ENCODE assay signal across 24 cellular contexts in the genomic region with DNA sequence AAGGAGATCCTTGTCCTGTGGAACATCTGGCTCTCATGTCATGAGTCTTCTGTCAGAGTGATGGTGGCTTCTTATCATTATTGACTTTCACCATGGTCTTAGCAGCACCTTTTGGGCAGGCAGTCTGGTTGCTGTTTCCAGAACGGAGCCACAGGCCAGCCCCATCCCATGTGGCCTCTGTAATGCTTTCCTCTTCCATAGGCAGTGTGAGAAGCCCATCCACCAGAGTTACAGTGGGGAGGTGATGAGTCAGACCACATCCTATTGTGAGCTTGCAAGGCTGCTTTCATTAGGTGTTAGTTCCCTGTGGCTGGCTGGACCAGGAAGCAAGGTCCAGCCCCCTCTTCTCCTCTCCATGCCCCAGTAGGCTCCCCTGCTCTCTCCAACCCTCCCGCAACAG. TPM values are rescaled to one million over a fixed set of nuclear protein-coding genes. Genes with fewer than 3 reads are reported as not detected.
DNase-seq lines count a peak whose midpoint lies in the region; ATAC-seq and TF ChIP-seq lines count a peak whose summit lies in the region.
"Had no signal": no experiment of that assay in that cellular context is flagged by ENCODE, and none has a peak within 500 bp of the region (broad histone marks: within the 10 kb centered on the region; RNA-seq: fewer than 3 reads in every experiment).

No MANE protein-coding gene starts in this region.

- H3K27ac ChIP-seq in mammary epithelial cell (ENCODE audit: insufficient read depth, low read depth, low read length) (no peak overlapping the region), breast epithelium (no peak overlapping the region)
- H3K27ac ChIP-seq: KMS-11, neutrophil, Peyer's patch, right atrium auricular region had no signal

- DNase-seq in mammary epithelial cell (peak; percentile 39), breast epithelium (ENCODE audit: low spot score in 2 of 2) (no peak), SKM-1 treated with dmso at 0.1 percent for 144 hours (lab: John Stamatoyannopoulos, UW; ENCODE audit: unreplicated experiment) (peak; percentile 75), glomerular visceral epithelial cell (ENCODE audit: extremely low spot score) (peak; percentile 40), chondrocyte (ENCODE audit: low spot score) (no peak), middle frontal gyrus (ENCODE audit: extremely low spot score, low spot score) (no peak), NCI-H128 (lab: John Stamatoyannopoulos, UW; ENCODE audit: unreplicated experiment) (no peak)
- DNase-seq: ACHN; activated CD4-positive, alpha-beta T cell treated with anti-CD3 and anti-CD28 coated beads for 1 hour; activated CD8-positive, alpha-beta memory T cell treated with anti-CD3 and anti-CD28 coated beads for 24 hours; CD8-positive, alpha-beta T cell; NCI-H1048; NCI-H2081 treated with DMSO at 0.1 percent for 48 hours; NCI-H82; Peyer's patch; SK-N-SH had no signal

- no peaks in the 10 kb centered on the region for H3K36me3 Mint-ChIP-seq in stimulated activated memory B cell treated with anti-CD40 and anti-IgM and Interleukin-4, amounts not matched to agents 10 μg/mL and 1 μg/mL and 100 μg/mL, for 72 hours
- no peaks in the 10 kb centered on the region for H3K36me3 Mint-ChIP-seq in chondrocyte (ENCODE audit: low read depth)
- H3K36me3 Mint-ChIP-seq: activated naive CD4-positive, alpha-beta T cell treated with anti-CD3 and anti-CD28 coated beads, Interleukin-2, amount 50 U/mL, for 72 hours; CD8-positive, alpha-beta T cell had no signal

- dilution Hi-C loops in mammary epithelial cell (cut with HindIII; ENCODE audit: low sequenced_read_pairs) = no loop called here

- no peaks in the 10 kb centered on the region for H3K9me3 Mint-ChIP-seq in stimulated activated memory B cell treated with anti-CD40 and anti-IgM and Interleukin-4, amounts not matched to agents 10 μg/mL and 1 μg/mL and 100 μg/mL, for 72 hours
- no peaks in the 10 kb centered on the region for H3K9me3 Mint-ChIP-seq in chondrocyte (ENCODE audit: low read depth)
- H3K9me3 Mint-ChIP-seq: activated naive CD4-positive, alpha-beta T cell treated with anti-CD3 and anti-CD28 coated beads, Interleukin-2, amount 50 U/mL, for 72 hours; CD8-positive, alpha-beta T cell had no signal

- H3K4me3 Mint-ChIP-seq in stimulated activated memory B cell treated with anti-CD40 and anti-IgM and Interleukin-4, amounts not matched to agents 10 μg/mL and 1 μg/mL and 100 μg/mL, for 72 hours = no peak overlapping the region
- H3K4me3 Mint-ChIP-seq in chondrocyte (ENCODE audit: unreplicated experiment) = no peak overlapping the region
- H3K4me3 Mint-ChIP-seq: CD8-positive, alpha-beta T cell had no signal

- no peak overlapping the region for H3K27ac Mint-ChIP-seq in stimulated activated memory B cell treated with anti-CD40 and anti-IgM and Interleukin-4, amounts not matched to agents 10 μg/mL and 1 μg/mL and 100 μg/mL, for 72 hours
- no peak overlapping the region for H3K27ac Mint-ChIP-seq in chondrocyte (ENCODE audit: unreplicated experiment)
- H3K27ac Mint-ChIP-seq: activated naive CD4-positive, alpha-beta T cell treated with anti-CD3 and anti-CD28 coated beads, Interleukin-2, amount 50 U/mL, for 72 hours; CD8-positive, alpha-beta T cell had no signal

- BruUV-seq in mammary epithelial cell (replicated peaks; lab: Mats Ljungman, UMichigan) = no TSS peak

- ATAC-seq in stimulated activated memory B cell treated with anti-CD40 and anti-IgM and Interleukin-4, amounts not matched to agents 10 μg/mL and 1 μg/mL and 100 μg/mL, for 72 hours = peak; percentile 36
- ATAC-seq: activated naive CD4-positive, alpha-beta T cell treated with anti-CD3 and anti-CD28 coated beads, Interleukin-2, amount 50 U/mL, for 72 hours; CD8-positive, alpha-beta T cell; left lobe of liver had no signal

- no peaks in the 10 kb centered on the region for H3K36me3 ChIP-seq in mammary epithelial cell (ENCODE audit: insufficient read depth, low read length)
- no peaks in the 10 kb centered on the region for H3K36me3 ChIP-seq in breast epithelium
- H3K36me3 ChIP-seq: neutrophil, Peyer's patch, right atrium auricular region had no signal

- H3K4me1 Mint-ChIP-seq in stimulated activated memory B cell treated with anti-CD40 and anti-IgM and Interleukin-4, amounts not matched to agents 10 μg/mL and 1 μg/mL and 100 μg/mL, for 72 hours = no peaks in the 10 kb centered on the region
- no peaks in the 10 kb centered on the region for H3K4me1 Mint-ChIP-seq in chondrocyte (ENCODE audit: low read depth)

- no peaks in the 10 kb centered on the region for H4K20me1 ChIP-seq in mammary epithelial cell (ENCODE audit: insufficient read depth, low read length)

- intact Hi-C loops in mammary epithelial cell (cut with micrococcal nuclease) = no loop called here
- intact Hi-C loops in breast epithelium (cut with DNase I; ENCODE audit: low total_unique reads) = no loop called here

- H3K9me3 ChIP-seq in mammary epithelial cell (replicated peaks; ENCODE audit: insufficient read depth, low read length) (no peaks in the 10 kb centered on the region), breast epithelium (no peaks in the 10 kb centered on the region)
- H3K9me3 ChIP-seq: neutrophil, Peyer's patch, right atrium auricular region, SK-N-SH had no signal

- TF ChIP-seq CTCF in mammary epithelial cell (conservative IDR thresholded peaks at IDR 0.05 in 1 of 2, IDR thresholded peaks at IDR 0.05 in 1 of 2; ENCODE audit: extremely low read depth in 1 of 2, insufficient read depth in 1 of 2, low read depth in 1 of 2, low read length in 2 of 2) (no peak), breast epithelium (IDR thresholded peaks at IDR 0.05) (no peak), chondrocyte (IDR thresholded peaks at IDR 0.05) (no peak)

- WGBS in mammary epithelial cell (ENCODE audit: low coverage, missing lambda C conversion rate) = 86% methylated on average over 1 of the region's 2 CpGs

- H3K4me1 ChIP-seq in mammary epithelial cell (ENCODE audit: insufficient read depth, low read length) (no peaks in the 10 kb centered on the region), breast epithelium (no peaks in the 10 kb centered on the region)
- H3K4me1 ChIP-seq: right atrium auricular region had no signal

- H2AFZ ChIP-seq in mammary epithelial cell (ENCODE audit: low read depth, low read length) = no peak overlapping the region

- CTCF ChIA-PET in mammary epithelial cell (lab: Charles Lee; ENCODE audit: low non-redundant PET) = no interaction called here

- in situ Hi-C loops in mammary epithelial cell (cut with MboI; ENCODE audit: low sequenced_read_pairs in 2 of 2) = no loop called here

- no peak overlapping the region for H3K4me3 ChIP-seq in mammary epithelial cell (replicated peaks in 1 of 3; ENCODE audit: insufficient read depth in 1 of 3, low read depth in 2 of 3, low read length in 3 of 3)
- no peak overlapping the region for H3K4me3 ChIP-seq in breast epithelium
- H3K4me3 ChIP-seq: Peyer's patch, right atrium auricular region had no signal

- no peak for TF ChIP-seq POLR2A in breast epithelium (IDR thresholded peaks at IDR 0.05)

- peaks cover 59% of the 10 kb centered on the region for H3K27me3 Mint-ChIP-seq in stimulated activated memory B cell treated with anti-CD40 and anti-IgM and Interleukin-4, amounts not matched to agents 10 μg/mL and 1 μg/mL and 100 μg/mL, for 72 hours
- H3K27me3 Mint-ChIP-seq in chondrocyte (ENCODE audit: low read depth) = peaks cover 46% of the 10 kb centered on the region

- H3K27me3 ChIP-seq in mammary epithelial cell (ENCODE audit: insufficient read depth, low read length) (no peaks in the 10 kb centered on the region), breast epithelium (no peaks in the 10 kb centered on the region)
- H3K27me3 ChIP-seq: Peyer's patch, right atrium auricular region had no signal

- H3K4me2 ChIP-seq in mammary epithelial cell (ENCODE audit: insufficient read depth, low read depth, low read length) = no peak overlapping the region
- H3K4me2 ChIP-seq: KMS-11, SK-N-SH had no signal

- H3K9ac ChIP-seq in mammary epithelial cell (ENCODE audit: insufficient read depth, low read length) = no peak overlapping the region
- H3K9ac ChIP-seq: KMS-11, SK-N-SH had no signal

- H3K79me2 ChIP-seq in mammary epithelial cell (ENCODE audit: insufficient read depth, low read length) = no peaks in the 10 kb centered on the region

RNA-seq across cellular contexts. Expression of gene SPACA3, which starts 30.8 kb away (rescaled TPM):
- total RNA-seq in mammary epithelial cell = not detected
- 0.27 TPM for polyA plus RNA-seq in mammary epithelial cell
- not detected for polyA minus RNA-seq in mammary epithelial cell
- not detected for total RNA-seq in breast epithelium
- total RNA-seq in chondrocyte = not detected in 3 replicates
- total RNA-seq: activated naive CD4-positive, alpha-beta T cell treated with anti-CD3 and anti-CD28 coated beads, Interleukin-2, amount 50 U/mL, for 72 hours; CD8-positive, alpha-beta T cell; frontal cortex; left lobe of liver; Peyer's patch; right atrium auricular region; temporal lobe had no signal
- polyA plus RNA-seq: SK-N-SH had no signal

RNA-seq across cellular contexts. Expression of gene TMEM98, which starts 32.9 kb away (rescaled TPM):
- total RNA-seq in mammary epithelial cell (100 to 1,000 TPM in 1 of 2 donors, 10 to 100 TPM in 1; 39.5 to 127 TPM), breast epithelium (100 to 1,000 TPM in 2 of 3 donors, 10 to 100 TPM in 1; 59.7 to 138 (median 129) TPM), chondrocyte (65.0 to 75.4 TPM (median 68.8 TPM) in 3 replicates)
- 91.0 TPM for polyA plus RNA-seq in mammary epithelial cell
- 37.2 TPM for polyA minus RNA-seq in mammary epithelial cell
- total RNA-seq: activated naive CD4-positive, alpha-beta T cell treated with anti-CD3 and anti-CD28 coated beads, Interleukin-2, amount 50 U/mL, for 72 hours; CD8-positive, alpha-beta T cell had no signal

Comparison
In these comparisons a context has a peak if more than half of its experiments do, and no peak if none do; other contexts are left out.
1. DNase-seq: peak in mammary epithelial cell (single experiment), SKM-1 treated with dmso at 0.1 percent for 144 hours (single experiment) and glomerular visceral epithelial cell (single experiment); none in breast epithelium (0 of 2), chondrocyte (single experiment), middle frontal gyrus (single experiment) and NCI-H128 (single experiment).